1 cellular context compared by ENCODE assay signal in genomic region chr21:42799516-42799915, GRCh38.
TF ChIP-seq lines count a peak whose summit lies in the region.

No MANE protein-coding gene starts in this region.

TF ChIP-seq in GM12878, 131 proteins besides CTCF, POLR2A, EP300 and RAD21 (continued from another document and continues in another):
- TF ChIP-seq ZNF274 (IDR thresholded peaks at IDR 0.05; ENCODE audit: insufficient read depth, insufficient read length) (no peak), FOXM1 (IDR thresholded peaks at IDR 0.05; ENCODE audit: low read depth, low read length) (no peak), TARDBP (IDR thresholded peaks at IDR 0.05; ENCODE audit: borderline replicate concordance) (no peak), CREB1 (IDR thresholded peaks at IDR 0.05; ENCODE audit: low read depth) (peak; percentile 62), ZBTB33 (IDR thresholded peaks at IDR 0.05) (no peak), STAT3 (IDR thresholded peaks at IDR 0.05; ENCODE audit: low read depth, low read length) (no peak), ATF7 (IDR thresholded peaks at IDR 0.05; ENCODE audit: low read depth) (peak; percentile 66), ESRRA (IDR thresholded peaks at IDR 0.05; ENCODE audit: low read length) (no peak), FOXK2 (IDR thresholded peaks at IDR 0.05) (no peak), JUND (IDR thresholded peaks at IDR 0.05; ENCODE audit: low read depth, low read length) (0 out of 2 replicates have a peak, but pooled peaks have one; percentile 51), E2F4 (IDR thresholded peaks at IDR 0.05; ENCODE audit: low read depth, low read length) (no peak), CBX3 (IDR thresholded peaks at IDR 0.05; ENCODE audit: borderline replicate concordance, low read depth) (no peak), KDM1A (IDR thresholded peaks at IDR 0.05; ENCODE audit: borderline replicate concordance) (no peak), MYB (IDR thresholded peaks at IDR 0.05; ENCODE audit: borderline replicate concordance, low read depth, low read length) (no peak), SPI1 (IDR thresholded peaks at IDR 0.05; ENCODE audit: borderline replicate concordance, insufficient read depth, low read depth, low read length) (no peak), POLR2AphosphoS5 (IDR thresholded peaks at IDR 0.05; ENCODE audit: low read length) (no peak), RCOR1 (conservative IDR thresholded peaks at IDR 0.05; ENCODE audit: low read depth, low read length) (no peak), SUPT20H (IDR thresholded peaks at IDR 0.05; ENCODE audit: borderline replicate concordance, control insufficient read depth, low read depth, low read length) (no peak), HCFC1 (IDR thresholded peaks at IDR 0.05; ENCODE audit: low read length) (no peak), CEBPB (IDR thresholded peaks at IDR 0.05; ENCODE audit: borderline replicate concordance in 1 of 2, low read depth in 2 of 2, low read length in 2 of 2) (no peak), GABPA (IDR thresholded peaks at IDR 0.05; ENCODE audit: low read depth) (no peak), CBX5 (IDR thresholded peaks at IDR 0.05; ENCODE audit: low read depth) (no peak), ZBED1 (IDR thresholded peaks at IDR 0.05; ENCODE audit: borderline replicate concordance) (no peak), TCF3 (IDR thresholded peaks at IDR 0.05; ENCODE audit: borderline replicate concordance, insufficient read depth, low read depth, low read length) (no peak), RBBP5 (conservative IDR thresholded peaks at IDR 0.05) (no peak), PBX3 (IDR thresholded peaks at IDR 0.05; ENCODE audit: insufficient replicate concordance, low read depth, low read length) (no peak), BHLHE40 (IDR thresholded peaks at IDR 0.05; ENCODE audit: borderline replicate concordance in 1 of 2, low read depth in 2 of 2, low read length in 1 of 2) (no peak), NFIC (IDR thresholded peaks at IDR 0.05; ENCODE audit: low read depth, low read length) (peak; percentile 30; the same call in 1 of the 2 replicates), ZNF24 (IDR thresholded peaks at IDR 0.05) (no peak), MAX (IDR thresholded peaks at IDR 0.05; ENCODE audit: low read depth, low read length) (no peak), RELA (IDR thresholded peaks at IDR 0.05; ENCODE audit: borderline replicate concordance, partially characterized antibody) (no peak), ZBTB11 (CRISPR knock-in tag; IDR thresholded peaks at IDR 0.05) (no peak), MEF2B (IDR thresholded peaks at IDR 0.05; ENCODE audit: partially characterized antibody, poor library complexity, severe bottlenecking) (no peak), TCF7 (IDR thresholded peaks at IDR 0.05; ENCODE audit: borderline replicate concordance) (no peak), STAT1 (conservative IDR thresholded peaks at IDR 0.05) (no peak), HSF1 (IDR thresholded peaks at IDR 0.05; ENCODE audit: low read depth, low read length) (no peak), ELK1 (IDR thresholded peaks at IDR 0.05; ENCODE audit: low read depth, low read length) (no peak), IKZF2 (IDR thresholded peaks at IDR 0.05) (peak in 1 of 2 experiments; percentile 50; a peak in 1 of 4 replicates), E4F1 (IDR thresholded peaks at IDR 0.05; ENCODE audit: borderline replicate concordance, partially characterized antibody) (no peak), YBX1 (IDR thresholded peaks at IDR 0.05) (no peak), NR2F1 (conservative IDR thresholded peaks at IDR 0.05) (no peak), IRF5 (IDR thresholded peaks at IDR 0.05; ENCODE audit: borderline replicate concordance) (no peak), HDAC2 (IDR thresholded peaks at IDR 0.05) (no peak), CEBPZ (IDR thresholded peaks at IDR 0.05; ENCODE audit: low read depth, low read length) (no peak), SREBF2 (IDR thresholded peaks at IDR 0.05; ENCODE audit: low read length) (no peak), POU2F2 (IDR thresholded peaks at IDR 0.05; ENCODE audit: borderline replicate concordance, low read depth, low read length) (peak; percentile 26; the same call in 1 of the 3 replicates), NFXL1 (IDR thresholded peaks at IDR 0.05; ENCODE audit: borderline replicate concordance) (no peak), LARP7 (IDR thresholded peaks at IDR 0.05) (no peak), MTA2 (IDR thresholded peaks at IDR 0.05; ENCODE audit: low read depth) (peak; percentile 69), PAX8 (IDR thresholded peaks at IDR 0.05) (no peak), SIX5 (IDR thresholded peaks at IDR 0.05; ENCODE audit: low read depth, low read length, severe bottlenecking) (no peak), JUNB (IDR thresholded peaks at IDR 0.05) (peak; percentile 96)
